Comparison of ENCODE assay signal across 19 cellular contexts in the genomic region with DNA sequence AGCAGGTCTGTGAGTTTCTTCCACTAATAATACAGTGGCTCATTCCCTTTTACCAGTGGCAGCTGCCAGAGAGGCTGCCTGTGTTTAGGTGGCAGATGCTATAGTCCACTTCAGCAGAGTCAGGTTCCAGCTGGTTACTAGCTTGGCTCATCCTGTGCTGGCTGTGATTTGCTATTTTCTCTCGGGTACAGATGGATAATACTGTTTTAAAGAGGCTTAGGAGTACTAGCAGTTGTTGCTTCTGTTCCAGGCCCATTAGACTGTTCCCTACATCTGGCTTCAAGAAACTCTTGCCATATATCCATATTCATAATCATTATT. TPM values are rescaled to one million over a fixed set of nuclear protein-coding genes. Genes with fewer than 3 reads are reported as not detected.
DNase-seq lines count a peak whose midpoint lies in the region; ATAC-seq and TF ChIP-seq lines count a peak whose summit lies in the region.
"Had no signal": no experiment of that assay in that cellular context is flagged by ENCODE, and none has a peak within 500 bp of the region (broad histone marks: within the 10 kb centered on the region; RNA-seq: fewer than 3 reads in every experiment).

No MANE protein-coding gene starts in this region.

- no peak for ATAC-seq in activated T-cell treated with anti-CD3 and anti-CD28 coated beads, Interleukin-2, amount 50 U/mL, for 72 hours (replicated peaks in 1 of 2)
- ATAC-seq: activated CD8-positive, alpha-beta memory T cell treated with anti-CD3 and anti-CD28 coated beads, Interleukin-2, amount 10 ng/mL, durations not matched to agents 7 days and 5 days; HCT116; Panc1 had no signal

- peaks cover 6% of the 10 kb centered on the region for H3K4me1 ChIP-seq in mammary epithelial cell (ENCODE audit: insufficient read depth, low read length)
- peaks cover 0 to 65% (median 58%) of the 10 kb centered on the region in 4 donors for H3K4me1 ChIP-seq in sigmoid colon
- H3K4me1 ChIP-seq in tibial nerve, result peaks cover 0 to 37% (median 24%) of the 10 kb centered on the region in 4 donors
- H3K4me1 ChIP-seq: parathyroid adenoma had no signal

- TF ChIP-seq CTCF in mammary epithelial cell (conservative IDR thresholded peaks at IDR 0.05 in 1 of 2, IDR thresholded peaks at IDR 0.05 in 1 of 2; ENCODE audit: extremely low read depth in 1 of 2, insufficient read depth in 1 of 2, low read depth in 1 of 2, low read length in 2 of 2), result no peak
- no peak for TF ChIP-seq CTCF in sigmoid colon (IDR thresholded peaks at IDR 0.05)
- TF ChIP-seq CTCF in tibial nerve (IDR thresholded peaks at IDR 0.05), result no peak

- no peaks in the 10 kb centered on the region for H3K27me3 Mint-ChIP-seq in activated T-cell treated with anti-CD3 and anti-CD28 coated beads, Interleukin-2, amount 50 U/mL, for 72 hours (ENCODE audit: low read depth)
- H3K27me3 Mint-ChIP-seq: activated CD8-positive, alpha-beta memory T cell treated with anti-CD3 and anti-CD28 coated beads, Interleukin-2, amount 10 ng/mL, durations not matched to agents 7 days and 5 days; IgD-negative memory B cell had no signal

- H3K27ac ChIP-seq in mammary epithelial cell (ENCODE audit: insufficient read depth, low read depth, low read length), result peak overlapping the region; percentile 22
- peak overlapping the region in 3 of 4 donors; percentile 66 to 74 (median 73) for H3K27ac ChIP-seq in sigmoid colon
- H3K27ac ChIP-seq in tibial nerve, result no peak overlapping the region
- H3K27ac ChIP-seq: ascending aorta, hepatocyte, parathyroid adenoma had no signal

- peaks cover 7 to 23% of the 10 kb centered on the region in 2 donors for H3K36me3 Mint-ChIP-seq in activated T-cell treated with anti-CD3 and anti-CD28 coated beads, Interleukin-2, amount 50 U/mL, for 72 hours (ENCODE audit: insufficient read depth in 2 of 2)

- H3K9ac ChIP-seq in mammary epithelial cell (ENCODE audit: insufficient read depth, low read length), result no peak overlapping the region
- H3K9ac ChIP-seq: parathyroid adenoma had no signal

- WGBS in mammary epithelial cell (ENCODE audit: low coverage, missing lambda C conversion rate), result 100% methylated on average over 1 of the region's 1 CpG
- 75 to 92% methylated on average over 1 of the region's 1 CpG for WGBS in sigmoid colon, 2 donors
- 67 to 75% methylated on average over 1 of the region's 1 CpG for WGBS in tibial nerve, 2 donors

- H3K36me3 ChIP-seq in mammary epithelial cell (ENCODE audit: insufficient read depth, low read length) (peaks cover 21% of the 10 kb centered on the region), sigmoid colon (peaks cover 0 to 16% (median 5%) of the 10 kb centered on the region in 4 donors), tibial nerve (peaks cover 0 to 25% (median 0%) of the 10 kb centered on the region in 3 donors)

- no peak overlapping the region for H2AFZ ChIP-seq in mammary epithelial cell (ENCODE audit: low read depth, low read length)
- H2AFZ ChIP-seq: hepatocyte, parathyroid adenoma had no signal

- no peaks in the 10 kb centered on the region for H3K9me3 ChIP-seq in mammary epithelial cell (replicated peaks; ENCODE audit: insufficient read depth, low read length)
- no peaks in the 10 kb centered on the region for H3K9me3 ChIP-seq in sigmoid colon
- H3K9me3 ChIP-seq in tibial nerve, result no peaks in the 10 kb centered on the region
- H3K9me3 ChIP-seq: ascending aorta had no signal

- no peak overlapping the region for H3K4me3 Mint-ChIP-seq in activated T-cell treated with anti-CD3 and anti-CD28 coated beads, Interleukin-2, amount 50 U/mL, for 72 hours
- H3K4me3 Mint-ChIP-seq: activated CD8-positive, alpha-beta memory T cell treated with anti-CD3 and anti-CD28 coated beads, Interleukin-2, amount 10 ng/mL, durations not matched to agents 7 days and 5 days; IgD-negative memory B cell had no signal

- intact Hi-C loops in mammary epithelial cell (cut with micrococcal nuclease), result no loop called here
- intact Hi-C loops in sigmoid colon (cut with DNase I), result loop anchor here (5.0 kb wide), 1 partner anchor 39 kb away; a partner anchor contains a TSS

- no peak for DNase-seq in activated T-cell treated with anti-CD3 and anti-CD28 coated beads, Interleukin-2, amount 50 U/mL, for 72 hours
- DNase-seq in activated T-cell treated with anti-CD3 and anti-CD28 coated beads for 4 hours (no peak), NCI-H1092 treated with DMSO at 0.1 percent for 48 hours (lab: John Stamatoyannopoulos, UW) (peak; percentile 4), mammary epithelial cell (no peak), sigmoid colon (no peak), tibial nerve (ENCODE audit: low spot score in 2 of 2) (no peak), NCI-H2227 (lab: John Stamatoyannopoulos, UW; ENCODE audit: unreplicated experiment) (no peak), HUDEP-2 (lab: John Stamatoyannopoulos, UW; ENCODE audit: unreplicated experiment in 76 of 76) (no peak)
- DNase-seq: activated CD8-positive, alpha-beta memory T cell treated with anti-CD3 and anti-CD28 coated beads, Interleukin-2, amount 10 ng/mL, durations not matched to agents 7 days and 5 days; AML-193; NCI-H2107; T-helper 9 cell had no signal

- CTCF ChIA-PET in mammary epithelial cell (lab: Charles Lee; ENCODE audit: low non-redundant PET), result no interaction called here

- TF ChIP-seq POLR2A in sigmoid colon (IDR thresholded peaks at IDR 0.05) (no peak), tibial nerve (IDR thresholded peaks at IDR 0.05) (no peak)

- no TSS peak for BruUV-seq in mammary epithelial cell (replicated peaks; lab: Mats Ljungman, UMichigan)

- H3K79me2 ChIP-seq in mammary epithelial cell (ENCODE audit: insufficient read depth, low read length), result peaks cover 89% of the 10 kb centered on the region
- H3K79me2 ChIP-seq: parathyroid adenoma had no signal

- H3K4me1 Mint-ChIP-seq in activated T-cell treated with anti-CD3 and anti-CD28 coated beads, Interleukin-2, amount 50 U/mL, for 72 hours (ENCODE audit: low read depth), result peaks cover 70% of the 10 kb centered on the region

- H3K9me3 Mint-ChIP-seq in activated T-cell treated with anti-CD3 and anti-CD28 coated beads, Interleukin-2, amount 50 U/mL, for 72 hours, result no peaks in the 10 kb centered on the region
- H3K9me3 Mint-ChIP-seq: IgD-negative memory B cell had no signal

- H3K27me3 ChIP-seq in mammary epithelial cell (ENCODE audit: insufficient read depth, low read length) (no peaks in the 10 kb centered on the region), sigmoid colon (no peaks in the 10 kb centered on the region), tibial nerve (no peaks in the 10 kb centered on the region)
- H3K27me3 ChIP-seq: ascending aorta, hepatocyte had no signal

- in situ Hi-C loops in mammary epithelial cell (cut with MboI; ENCODE audit: low sequenced_read_pairs in 2 of 2), result no loop called here

- H3K4me2 ChIP-seq in mammary epithelial cell (ENCODE audit: insufficient read depth, low read depth, low read length), result no peak overlapping the region
- H3K4me2 ChIP-seq: hepatocyte had no signal

- dilution Hi-C loops in mammary epithelial cell (cut with HindIII; ENCODE audit: low sequenced_read_pairs), result loop anchor here (5.0 kb wide), 2 partner anchors 39 to 69 kb away; a partner anchor contains a TSS

- no peaks in the 10 kb centered on the region for H4K20me1 ChIP-seq in mammary epithelial cell (ENCODE audit: insufficient read depth, low read length)

- H3K4me3 ChIP-seq in mammary epithelial cell (replicated peaks in 1 of 3; ENCODE audit: insufficient read depth in 1 of 3, low read depth in 2 of 3, low read length in 3 of 3) (no peak overlapping the region), sigmoid colon (no peak overlapping the region), tibial nerve (no peak overlapping the region)
- H3K4me3 ChIP-seq: ascending aorta, hepatocyte, lung had no signal

- TF ChIP-seq EP300 in sigmoid colon (IDR thresholded peaks at IDR 0.05) (no peak), tibial nerve (IDR thresholded peaks at IDR 0.05) (no peak)

- peak overlapping the region; percentile 52 for H3K27ac Mint-ChIP-seq in activated T-cell treated with anti-CD3 and anti-CD28 coated beads, Interleukin-2, amount 50 U/mL, for 72 hours
- H3K27ac Mint-ChIP-seq: activated CD8-positive, alpha-beta memory T cell treated with anti-CD3 and anti-CD28 coated beads, Interleukin-2, amount 10 ng/mL, durations not matched to agents 7 days and 5 days; IgD-negative memory B cell had no signal

RNA-seq across cellular contexts. Expression of a gene that starts 41.0 kb away (rescaled TPM):
- 10 to 100 TPM; 43.9 to 52.6 TPM for total RNA-seq in activated T-cell treated with anti-CD3 and anti-CD28 coated beads, Interleukin-2, amount 50 U/mL, for 72 hours
- total RNA-seq in mammary epithelial cell (10 to 100 TPM; 24.3 to 38.1 TPM), sigmoid colon (10 to 100 TPM; 29.6 to 35.2 (median 31.0) TPM), tibial nerve (10 to 100 TPM; 22.9 to 38.7 (median 27.1) TPM)
- polyA plus RNA-seq in mammary epithelial cell (13.3 TPM), sigmoid colon (10 to 100 TPM in 1 of 3 donors, 1 to 10 TPM in 2; 4.8 to 13.5 (median 5.5) TPM)
- polyA minus RNA-seq in mammary epithelial cell, result 132 TPM

Comparison
In these comparisons a context has a peak if more than half of its experiments do, and no peak if none do; other contexts are left out.
1. H3K27ac ChIP-seq: peak in mammary epithelial cell (single experiment) and sigmoid colon (3 of 4); none in tibial nerve (0 of 4).